8 cellular contexts compared by ENCODE assay signal in the genomic region with DNA sequence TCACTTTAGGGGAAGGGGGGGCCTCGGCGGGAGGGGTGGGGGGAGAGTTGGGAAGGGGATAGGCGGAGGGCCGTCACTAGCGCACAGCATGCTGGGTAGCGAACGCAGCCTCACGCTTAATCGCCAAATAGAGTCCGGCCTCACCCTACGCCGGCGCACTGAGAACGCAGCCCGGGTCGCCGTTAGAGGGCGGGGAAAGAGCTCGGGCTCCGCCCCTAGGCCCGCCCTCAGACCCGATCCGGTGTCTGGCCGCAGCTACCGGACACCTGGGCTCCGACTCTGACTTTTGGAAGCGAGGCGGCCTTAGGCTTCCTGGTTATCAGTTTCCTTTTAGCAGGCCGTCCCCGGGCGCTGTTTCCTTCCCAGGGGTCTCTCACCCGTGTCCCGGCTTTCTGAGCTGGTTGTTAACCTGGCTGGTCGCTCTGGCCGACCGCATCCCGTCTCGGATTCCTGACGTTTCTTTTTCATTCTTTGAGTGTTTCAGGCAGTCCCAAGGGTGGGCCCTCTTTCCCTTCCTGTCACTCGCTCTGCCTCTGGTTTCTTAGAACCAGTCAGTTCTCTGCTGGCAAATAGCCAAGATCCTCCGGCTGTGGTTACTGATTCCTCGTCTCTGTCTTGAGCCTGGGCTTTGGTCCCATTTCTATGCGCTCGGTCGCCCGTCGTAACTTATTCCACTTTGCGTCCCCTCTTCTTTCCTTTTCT. TPM values are rescaled to one million over a fixed set of nuclear protein-coding genes. Genes with fewer than 3 reads are reported as not detected.
A peak's percentile ranks its signal among the peaks of the same experiment; 100 is the strongest.
DNase-seq lines count a peak whose midpoint lies in the region; ATAC-seq and TF ChIP-seq lines count a peak whose summit lies in the region.

No MANE protein-coding gene starts in this region.

- H3K36me3 ChIP-seq in left ventricle myocardium inferior = no peaks in the 10 kb centered on the region

- H3K4me1 ChIP-seq in left ventricle myocardium inferior = peaks cover 57% of the 10 kb centered on the region

- peak overlapping the region; percentile 98 for H3K4me3 ChIP-seq in left ventricle myocardium inferior

- no peak for TF ChIP-seq CTCF in GM13977 (IDR thresholded peaks at IDR 0.05; ENCODE audit: extremely low read depth, insufficient read depth, missing control alignments)
- no peak for TF ChIP-seq CTCF in left ventricle myocardium inferior (IDR thresholded peaks at IDR 0.05; ENCODE audit: borderline replicate concordance)
- no peak for TF ChIP-seq CTCF in progenitor cell of endocrine pancreas (IDR thresholded peaks at IDR 0.05; ENCODE audit: unreplicated experiment)

- peak; percentile 91 for ATAC-seq in HG02870 (IDR thresholded peaks at IDR 0.05; ENCODE audit: unreplicated experiment)
- peak; percentile 86 to 92 (median 88) for ATAC-seq in T-cell (replicated peaks in 1 of 4)

- no peaks in the 10 kb centered on the region for H3K27me3 Mint-ChIP-seq in T-cell
- H3K27me3 Mint-ChIP-seq in progenitor cell of endocrine pancreas = no peaks in the 10 kb centered on the region

- peak overlapping the region; percentile 93 to 96 for H3K27ac Mint-ChIP-seq in T-cell
- H3K27ac Mint-ChIP-seq in progenitor cell of endocrine pancreas = peak overlapping the region; percentile 98

- H3K4me1 Mint-ChIP-seq in T-cell (peaks cover 54 to 68% (median 57%) of the 10 kb centered on the region in 3 donors), progenitor cell of endocrine pancreas (ENCODE audit: low read depth) (peaks cover 28% of the 10 kb centered on the region)

- H3K9me3 Mint-ChIP-seq in T-cell (no peaks in the 10 kb centered on the region), progenitor cell of endocrine pancreas (ENCODE audit: low read depth) (peaks cover 1% of the 10 kb centered on the region)

- H3K27me3 ChIP-seq in left ventricle myocardium inferior (ENCODE audit: low read depth) = no peaks in the 10 kb centered on the region

- H3K36me3 Mint-ChIP-seq in T-cell = peaks cover 10% of the 10 kb centered on the region
- peaks cover 6% of the 10 kb centered on the region for H3K36me3 Mint-ChIP-seq in progenitor cell of endocrine pancreas (ENCODE audit: insufficient read depth)

- POLR2A ChIA-PET in T-cell (lab: Charles Lee) = interaction anchor here (0.6 to 0.8 kb wide), 9 partner anchors 13 to 795 kb away, joined by 3 to 10 read pairs (median 4); partner anchors contain the start of gene HECTD1 (in 1 of the 2)

- H3K27ac ChIP-seq in left ventricle myocardium inferior (replicated peaks) = peak overlapping the region; percentile 99

- no peaks in the 10 kb centered on the region for H3K9me3 ChIP-seq in left ventricle myocardium inferior (replicated peaks)

- in situ Hi-C loops in GM13977 (cut with MboI; ENCODE audit: low pct_unique_long_range_greater_than_20kb, low sequenced_read_pairs, unreplicated experiment) = no loop called here

- CTCF ChIA-PET in T-cell (lab: Charles Lee) = interaction anchor here (0.6 to 1.5 kb wide), 5 partner anchors 18 to 1177 kb away, joined by 3 to 5 read pairs (median 3); partner anchors contain the start of gene DTD2 (in 1 of the 2)

- peak; percentile 92 for DNase-seq in GM13977 (ENCODE audit: low spot score)
- DNase-seq in NCI-H146 (lab: John Stamatoyannopoulos, UW) = peak; percentile 90
- peak; percentile 73 to 89 (median 82) for DNase-seq in T-cell
- peak; percentile 87 for DNase-seq in amniotic stem cell (lab: John Stamatoyannopoulos, UW)
- DNase-seq in left ventricle myocardium inferior = peak; percentile 96
- peak; percentile 92 for DNase-seq in progenitor cell of endocrine pancreas (ENCODE audit: low spot score, unreplicated experiment)
- DNase-seq in ureter (ENCODE audit: low spot score) = peak; percentile 96

- peak overlapping the region; percentile 90 to 97 (median 96) for H3K4me3 Mint-ChIP-seq in T-cell
- peak overlapping the region; percentile 88 for H3K4me3 Mint-ChIP-seq in progenitor cell of endocrine pancreas (ENCODE audit: low read depth)

- intact Hi-C loops in left ventricle myocardium inferior (cut with micrococcal nuclease) = no loop called here

RNA-seq across cellular contexts. Expression of gene STRN3, which starts 0.4 kb away (rescaled TPM):
- total RNA-seq in T-cell (10 to 100 TPM; 18.4 to 31.4 (median 21.5) TPM), left ventricle myocardium inferior (48.7 TPM), progenitor cell of endocrine pancreas (46.7 and 54.8 TPM in 2 replicates), ureter (57.6 TPM)

RNA-seq across cellular contexts. Expression of gene AP4S1, which starts 1.1 kb away (rescaled TPM):
- 10 to 100 TPM; 12.7 to 16.5 (median 14.7) TPM for total RNA-seq in T-cell
- 8.1 TPM for total RNA-seq in left ventricle myocardium inferior
- 12.0 and 12.9 TPM in 2 replicates for total RNA-seq in progenitor cell of endocrine pancreas
- total RNA-seq in ureter = 14.8 TPM

Comparison
In these comparisons a context has a peak if more than half of its experiments do, and no peak if none do; other contexts are left out.
1. Peak in every context shown above with its lines: DNase-seq, ATAC-seq, H3K4me3 ChIP-seq and H3K27ac ChIP-seq.